Comparison of ENCODE assay signal across 7 cellular contexts in genomic region chr10:71799112-71799511, GRCh38.
"Had no signal": no experiment of that assay in that cellular context is flagged by ENCODE, and none has a peak within 500 bp of the region (broad histone marks: within the 10 kb centered on the region; RNA-seq: fewer than 3 reads in every experiment).

No MANE protein-coding gene starts in this region.

- H3K9me3 ChIP-seq: HAP-1 had no signal

- ATAC-seq: HCT116 had no signal

- H3K4me1 ChIP-seq: HAP-1 had no signal

- DNase-seq: GM23248, GOT3, H7, HFFc6 had no signal

- H3K27ac ChIP-seq: GM23248 had no signal

- H2AFZ ChIP-seq: GM23248 had no signal

- H3K36me3 ChIP-seq: HAP-1 had no signal

- H3K9ac ChIP-seq: GM23248 had no signal

- H3K4me3 ChIP-seq: GM23248, HAP-1 had no signal

- FAIRE-seq: HepG2 had no signal
